22 cellular contexts compared by ENCODE assay signal in the genomic region with DNA sequence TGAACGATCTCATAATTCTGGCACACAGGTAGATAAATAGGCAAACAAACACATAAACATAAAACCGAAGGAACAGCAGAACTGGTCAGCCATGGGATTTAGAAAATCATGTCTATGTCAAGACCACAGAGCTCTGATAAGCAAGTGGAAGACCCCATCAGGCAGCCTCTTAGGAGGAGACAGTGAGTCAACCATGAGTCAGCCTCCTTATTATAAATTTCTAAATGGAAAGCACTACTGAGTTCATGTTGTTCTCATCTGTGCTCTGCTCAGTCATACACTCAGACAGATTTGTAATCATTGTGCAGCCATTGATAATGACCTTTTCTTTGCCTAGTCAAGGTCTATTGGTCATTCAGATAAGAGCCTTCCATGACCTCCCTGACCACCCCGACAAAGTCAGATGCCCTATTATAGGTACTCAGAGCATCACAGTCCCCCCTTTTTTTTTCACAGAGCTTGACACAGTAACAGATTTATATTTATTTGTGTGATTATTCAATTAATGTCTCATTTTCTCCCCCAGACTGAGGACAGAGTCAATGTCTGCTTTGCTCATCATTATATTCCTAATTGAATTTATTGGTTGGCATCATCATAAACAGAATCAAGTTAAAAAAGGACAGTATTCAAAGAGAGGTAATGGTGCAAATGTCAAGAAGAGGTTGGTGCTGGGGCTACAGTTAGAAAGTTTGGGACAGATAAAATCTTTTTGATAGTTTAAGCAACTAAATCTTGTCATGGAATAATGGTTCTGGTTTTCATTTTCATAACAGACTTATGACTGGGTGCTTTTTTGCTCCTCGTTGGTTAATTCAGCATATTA.
DNase-seq lines count a peak whose midpoint lies in the region; ATAC-seq and TF ChIP-seq lines count a peak whose summit lies in the region.
"Had no signal": no experiment of that assay in that cellular context is flagged by ENCODE, and none has a peak within 500 bp of the region (broad histone marks: within the 10 kb centered on the region; RNA-seq: fewer than 3 reads in every experiment).

No MANE protein-coding gene starts in this region.

- CTCF ChIA-PET in SK-N-SH (lab: Yijun Ruan, JAX), result interaction anchor here (0.7 kb wide), 1 partner anchor 371 kb away, joined by 3 read pairs; no protein-coding TSS in a partner anchor

- H3K27ac Mint-ChIP-seq in natural killer cell, result no peak overlapping the region
- H3K27ac Mint-ChIP-seq: activated naive CD8-positive, alpha-beta T cell; memory B cell; stimulated activated naive B cell treated with anti-CD40 and anti-IgM and Interleukin-4, amounts not matched to agents 10 μg/mL and 1 μg/mL and 100 μg/mL, for 72 hours had no signal

- H3K79me2 ChIP-seq in SK-N-SH (ENCODE audit: insufficient read depth) (no peaks in the 10 kb centered on the region), smooth muscle cell (ENCODE audit: low read depth) (no peaks in the 10 kb centered on the region)

- POLR2A ChIA-PET in SK-N-SH (lab: Yijun Ruan, JAX), result interaction anchor here (0.6 kb wide), 1 partner anchor 658 kb away, joined by 3 read pairs; no protein-coding TSS in a partner anchor

- TF ChIP-seq CTCF in SK-N-SH (IDR thresholded peaks at IDR 0.05) (no peak), fibroblast of pulmonary artery (IDR thresholded peaks at IDR 0.05; ENCODE audit: low read length, missing control alignments) (no peak), smooth muscle cell (IDR thresholded peaks at IDR 0.05; ENCODE audit: borderline replicate concordance, insufficient read depth, poor library complexity, severe bottlenecking) (no peak), natural killer cell (IDR thresholded peaks at IDR 0.05) (no peak)

- H3K27me3 ChIP-seq in SK-N-SH (ENCODE audit: insufficient read depth) (no peaks in the 10 kb centered on the region), smooth muscle cell (ENCODE audit: low read depth) (no peaks in the 10 kb centered on the region)
- H3K27me3 ChIP-seq: colonic mucosa, esophagus squamous epithelium, SJSA1 had no signal

- H3K4me2 ChIP-seq in SK-N-SH, result peak overlapping the region; percentile 54; the same call in 1 of the 2 replicates
- H3K4me2 ChIP-seq in smooth muscle cell, result peak overlapping the region; percentile 59

- H3K4me1 ChIP-seq in SK-N-SH (ENCODE audit: control insufficient read depth in 1 of 2, insufficient read depth in 2 of 2, low read depth in 1 of 2, low read length in 1 of 2), result peaks cover 6 to 25% of the 10 kb centered on the region in 2 experiments
- no peaks in the 10 kb centered on the region for H3K4me1 ChIP-seq in smooth muscle cell (ENCODE audit: low read depth)
- H3K4me1 ChIP-seq: colonic mucosa, esophagus squamous epithelium, SJSA1 had no signal

- H3K9me3 ChIP-seq in SK-N-SH (no peaks in the 10 kb centered on the region), smooth muscle cell (replicated peaks; ENCODE audit: low read depth) (no peaks in the 10 kb centered on the region)
- H3K9me3 ChIP-seq: colonic mucosa, esophagus squamous epithelium, SJSA1 had no signal

- DNase-seq in ELR (ENCODE audit: low read depth) (peak; percentile 36), SK-N-SH (no peak), fibroblast of pulmonary artery (ENCODE audit: low read depth) (peak; percentile 31), smooth muscle cell (lab: John Stamatoyannopoulos, UW; ENCODE audit: unreplicated experiment) (no peak), NCI-H774 (lab: John Stamatoyannopoulos, UW) (no peak), middle frontal gyrus (ENCODE audit: extremely low spot score, low spot score) (no peak), natural killer cell (no peak)
- DNase-seq: activated CD4-positive, alpha-beta T cell treated with anti-CD3 and anti-CD28 coated beads, Interleukin-2, amount 50 U/mL, for 1 hour; activated T-cell treated with anti-CD3 and anti-CD28 coated beads, Interleukin-2, amount 50 U/mL, for 1 hour; C1 segment of cervical spinal cord; colonic mucosa; esophagus squamous epithelium; NCI-H1092; NCI-H2171 treated with DMSO at 0.1 percent for 48 hours; NK-92 treated with Interleukin-12 subunit alpha and Interleukin-12 subunit beta, amount 100 ng/mL, for 24 hours; stimulated activated naive B cell treated with anti-CD40 and anti-IgM and Interleukin-4, amounts not matched to agents 10 μg/mL and 1 μg/mL and 100 μg/mL, for 72 hours had no signal

- H3K4me3 Mint-ChIP-seq in natural killer cell, result no peak overlapping the region
- H3K4me3 Mint-ChIP-seq: activated naive CD8-positive, alpha-beta T cell; memory B cell; stimulated activated naive B cell treated with anti-CD40 and anti-IgM and Interleukin-4, amounts not matched to agents 10 μg/mL and 1 μg/mL and 100 μg/mL, for 72 hours had no signal

- no peaks in the 10 kb centered on the region for H3K9me2 ChIP-seq in SK-N-SH

- H4K20me1 ChIP-seq in SK-N-SH (ENCODE audit: insufficient read depth), result no peaks in the 10 kb centered on the region
- H4K20me1 ChIP-seq in smooth muscle cell (ENCODE audit: low read depth), result no peaks in the 10 kb centered on the region

- H3K27me3 Mint-ChIP-seq in natural killer cell (ENCODE audit: low read depth in 2 of 2), result no peaks in the 10 kb centered on the region
- H3K27me3 Mint-ChIP-seq: stimulated activated naive B cell treated with anti-CD40 and anti-IgM and Interleukin-4, amounts not matched to agents 10 μg/mL and 1 μg/mL and 100 μg/mL, for 72 hours had no signal

- no peak overlapping the region for H3K9ac ChIP-seq in SK-N-SH
- H3K9ac ChIP-seq in smooth muscle cell (ENCODE audit: low read depth), result peak overlapping the region; percentile 82

- H3K36me3 ChIP-seq in SK-N-SH (replicated peaks in 1 of 2; ENCODE audit: control insufficient read depth in 1 of 2, insufficient read depth in 2 of 2, low read length in 1 of 2) (no peaks in the 10 kb centered on the region), smooth muscle cell (ENCODE audit: low read depth) (no peaks in the 10 kb centered on the region)
- H3K36me3 ChIP-seq: colonic mucosa, esophagus squamous epithelium, SJSA1 had no signal

- H3F3A ChIP-seq in SK-N-SH (replicated peaks; ENCODE audit: insufficient read depth) (peaks cover 7% of the 10 kb centered on the region), smooth muscle cell (ENCODE audit: low read depth) (peaks cover 13% of the 10 kb centered on the region)

- no peak for TF ChIP-seq RAD21 in SK-N-SH (IDR thresholded peaks at IDR 0.05; ENCODE audit: low read length)

- H3K27ac ChIP-seq in SK-N-SH (ENCODE audit: low read depth in 2 of 2, low read length in 1 of 2), result peak overlapping the region; percentile 74 to 85
- peak overlapping the region; percentile 94 for H3K27ac ChIP-seq in smooth muscle cell (ENCODE audit: low read depth)
- H3K27ac ChIP-seq: colonic mucosa, esophagus squamous epithelium, SJSA1 had no signal

- intact Hi-C loops in natural killer cell (cut with micrococcal nuclease), result no loop called here

- H3K4me1 Mint-ChIP-seq in natural killer cell, result no peaks in the 10 kb centered on the region
- H3K4me1 Mint-ChIP-seq: memory B cell; stimulated activated naive B cell treated with anti-CD40 and anti-IgM and Interleukin-4, amounts not matched to agents 10 μg/mL and 1 μg/mL and 100 μg/mL, for 72 hours had no signal

- 8% methylated on average over 4 of the region's 4 CpGs for WGBS in SK-N-SH (ENCODE audit: low lambda C conversion rate)
- WGBS in smooth muscle cell (ENCODE audit: low lambda C conversion rate), result 44% methylated on average over 4 of the region's 4 CpGs

- H3K36me3 Mint-ChIP-seq in natural killer cell, result no peaks in the 10 kb centered on the region
- H3K36me3 Mint-ChIP-seq: activated naive CD8-positive, alpha-beta T cell; memory B cell; stimulated activated naive B cell treated with anti-CD40 and anti-IgM and Interleukin-4, amounts not matched to agents 10 μg/mL and 1 μg/mL and 100 μg/mL, for 72 hours had no signal

- H3K4me3 ChIP-seq in SK-N-SH (ENCODE audit: low read depth in 2 of 2, low read length in 1 of 2), result no peak overlapping the region
- no peak overlapping the region for H3K4me3 ChIP-seq in fibroblast of pulmonary artery (replicated peaks; ENCODE audit: low read depth, low read length)
- no peak overlapping the region for H3K4me3 ChIP-seq in smooth muscle cell
- H3K4me3 ChIP-seq: colonic mucosa, esophagus squamous epithelium, GM12878, SJSA1 had no signal

- ATAC-seq in GM21619 (IDR thresholded peaks at IDR 0.05; ENCODE audit: unreplicated experiment), result no peak
- ATAC-seq in natural killer cell, result no peak
- ATAC-seq: GM12878; HCT116; stimulated activated naive B cell treated with anti-CD40 and anti-IgM and Interleukin-4, amounts not matched to agents 10 μg/mL and 1 μg/mL and 100 μg/mL, for 72 hours had no signal

- TF ChIP-seq EP300 in SK-N-SH (IDR thresholded peaks at IDR 0.05; ENCODE audit: borderline replicate concordance in 1 of 2, low read depth in 1 of 2, low read length in 1 of 2), result peak in 1 of 2 experiments; percentile 44; a peak in 2 of 4 replicates

- H3K9me3 Mint-ChIP-seq in natural killer cell, result peaks cover 7 to 15% of the 10 kb centered on the region in 2 donors

- H2AFZ ChIP-seq in SK-N-SH (ENCODE audit: low read depth), result peak overlapping the region; percentile 38
- H2AFZ ChIP-seq in smooth muscle cell (ENCODE audit: low read depth), result no peak overlapping the region

TF ChIP-seq in SK-N-SH, 30 proteins besides CTCF, POLR2A, EP300 and RAD21 (continues in another document):
- no peak for TF ChIP-seq RXRA (IDR thresholded peaks at IDR 0.05; ENCODE audit: borderline replicate concordance, low read depth)
- TF ChIP-seq EZH2phosphoT487 (IDR thresholded peaks at IDR 0.05; ENCODE audit: borderline replicate concordance, low read depth), result no peak
- TF ChIP-seq YY1 (IDR thresholded peaks at IDR 0.05; ENCODE audit: low read depth), result no peak
- no peak for TF ChIP-seq NFIC (IDR thresholded peaks at IDR 0.05; ENCODE audit: borderline replicate concordance)
- TF ChIP-seq FOSL2 (IDR thresholded peaks at IDR 0.05; ENCODE audit: borderline replicate concordance, low read depth), result peak; percentile 72; the same call in 1 of the 2 replicates
- TF ChIP-seq RCOR1 (IDR thresholded peaks at IDR 0.05; ENCODE audit: low read length), result no peak
- TF ChIP-seq, protein P1, sequence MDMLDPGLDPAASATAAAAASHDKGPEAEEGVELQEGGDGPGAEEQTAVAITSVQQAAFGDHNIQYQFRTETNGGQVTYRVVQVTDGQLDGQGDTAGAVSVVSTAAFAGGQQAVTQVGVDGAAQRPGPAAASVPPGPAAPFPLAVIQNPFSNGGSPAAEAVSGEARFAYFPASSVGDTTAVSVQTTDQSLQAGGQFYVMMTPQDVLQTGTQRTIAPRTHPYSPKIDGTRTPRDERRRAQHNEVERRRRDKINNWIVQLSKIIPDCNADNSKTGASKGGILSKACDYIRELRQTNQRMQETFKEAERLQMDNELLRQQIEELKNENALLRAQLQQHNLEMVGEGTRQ (IDR thresholded peaks at IDR 0.05; ENCODE audit: borderline replicate concordance, low read depth, low read length), result no peak
- no peak for TF ChIP-seq RFX5 (IDR thresholded peaks at IDR 0.05; ENCODE audit: low read length)

Comparison
In these comparisons a context has a peak if more than half of its experiments do, and no peak if none do; other contexts are left out.
1. DNase-seq: peak in ELR (single experiment) and fibroblast of pulmonary artery (single experiment); none in SK-N-SH (single experiment), smooth muscle cell (single experiment), NCI-H774 (single experiment), middle frontal gyrus (single experiment) and natural killer cell (single experiment).